Comparison of ENCODE assay signal across 12 cellular contexts in genomic region chr21:33374874-33375644, GRCh38. TPM values are rescaled to one million over a fixed set of nuclear protein-coding genes. Genes with fewer than 3 reads are reported as not detected.
DNase-seq lines count a peak whose midpoint lies in the region; ATAC-seq, FAIRE-seq and TF ChIP-seq lines count a peak whose summit lies in the region.
"Had no signal": no experiment of that assay in that cellular context is flagged by ENCODE, and none has a peak within 500 bp of the region (broad histone marks: within the 10 kb centered on the region; RNA-seq: fewer than 3 reads in every experiment).

No MANE protein-coding gene starts in this region.

- no peaks in the 10 kb centered on the region for H3K27me3 ChIP-seq in OCI-LY3 (ENCODE audit: low read depth, low read length)

- peak overlapping the region; percentile 2; the same call in 1 of the 2 replicates for H2AFZ ChIP-seq in OCI-LY3 (ENCODE audit: low read depth, low read length)

- H3K4me2 ChIP-seq in OCI-LY3 (ENCODE audit: low read length), result peak overlapping the region; percentile 67

- peak overlapping the region; percentile 75 for H3K27ac ChIP-seq in OCI-LY3 (ENCODE audit: low read length)

- H3K79me2 ChIP-seq in OCI-LY3 (ENCODE audit: low read length), result no peaks in the 10 kb centered on the region

- POLR2A ChIA-PET in activated CD8-positive, alpha-beta T cell treated with anti-CD3 and anti-CD28 coated beads, Interleukin-2, amount 10 ng/mL, durations not matched to agents 7 days and 5 days (lab: Charles Lee), result interaction anchor here (1.5 kb wide), 1 partner anchor 13 kb away, joined by 3 read pairs; no protein-coding TSS in a partner anchor
- POLR2A ChIA-PET in activated CD8-positive, alpha-beta T cell treated with anti-CD3 and anti-CD28 coated beads for 36 hours (lab: Charles Lee), result no interaction called here

- no peak overlapping the region for H3K27ac Mint-ChIP-seq in activated CD8-positive, alpha-beta T cell treated with anti-CD3 and anti-CD28 coated beads, Interleukin-2, amount 10 ng/mL, durations not matched to agents 7 days and 5 days
- H3K27ac Mint-ChIP-seq in activated CD8-positive, alpha-beta T cell treated with anti-CD3 and anti-CD28 coated beads for 36 hours, result no peak overlapping the region
- H3K27ac Mint-ChIP-seq in glutamatergic neuron (ENCODE audit: unreplicated experiment), result no peak overlapping the region
- peak overlapping the region; percentile 2 for H3K27ac Mint-ChIP-seq in stimulated activated naive B cell treated with anti-CD40 and anti-IgM and Interleukin-4, amounts not matched to agents 10 μg/mL and 1 μg/mL and 100 μg/mL, for 72 hours
- H3K27ac Mint-ChIP-seq in T-helper 2 cell treated with Interferon-gamma antibody and Interleukin-4, amounts not matched to agents 5 μg/mL and 100 μg/mL, for 36 hours, result no peak overlapping the region
- H3K27ac Mint-ChIP-seq: activated T-helper 2 cell treated with anti-CD3 and anti-CD28 coated beads, Interferon-gamma antibody, Interleukin-2, Interleukin-4, amounts not matched to agents 10 μg/mL and 5 μg/mL and 100 μg/mL, durations not matched to agents 14 hours and 24 hours and 36 hours had no signal

- intact Hi-C loops in activated CD8-positive, alpha-beta T cell treated with anti-CD3 and anti-CD28 coated beads for 36 hours (cut with micrococcal nuclease), result no loop called here

- ATAC-seq in activated CD8-positive, alpha-beta T cell treated with anti-CD3 and anti-CD28 coated beads, Interleukin-2, amount 10 ng/mL, durations not matched to agents 7 days and 5 days, result no peak
- ATAC-seq in activated CD8-positive, alpha-beta T cell treated with anti-CD3 and anti-CD28 coated beads for 36 hours, result no peak
- ATAC-seq in stimulated activated naive B cell treated with anti-CD40 and anti-IgM and Interleukin-4, amounts not matched to agents 10 μg/mL and 1 μg/mL and 100 μg/mL, for 72 hours (replicated peaks), result peak in 1 of 2 donors; percentile 24
- ATAC-seq in SK-N-SH treated with all-trans-retinoic acid at 6 μM for 48 hours, result no peak

- H3K36me3 ChIP-seq in OCI-LY3 (replicated peaks; ENCODE audit: low read depth, low read length), result peaks cover 1% of the 10 kb centered on the region

- TF ChIP-seq CTCF in activated CD8-positive, alpha-beta T cell treated with anti-CD3 and anti-CD28 coated beads for 36 hours (IDR thresholded peaks at IDR 0.05), result no peak
- TF ChIP-seq CTCF in OCI-LY3 (IDR thresholded peaks at IDR 0.05; ENCODE audit: low read depth, low read length) (no peak), glutamatergic neuron (IDR thresholded peaks at IDR 0.05; ENCODE audit: partially characterized antibody, unreplicated experiment) (peak; percentile 11)

- H3K27me3 Mint-ChIP-seq in activated CD8-positive, alpha-beta T cell treated with anti-CD3 and anti-CD28 coated beads, Interleukin-2, amount 10 ng/mL, durations not matched to agents 7 days and 5 days (ENCODE audit: low read depth), result peaks cover 24% of the 10 kb centered on the region
- H3K27me3 Mint-ChIP-seq in activated CD8-positive, alpha-beta T cell treated with anti-CD3 and anti-CD28 coated beads for 36 hours, result no peaks in the 10 kb centered on the region
- H3K27me3 Mint-ChIP-seq in glutamatergic neuron (ENCODE audit: unreplicated experiment), result no peaks in the 10 kb centered on the region
- H3K27me3 Mint-ChIP-seq in stimulated activated naive B cell treated with anti-CD40 and anti-IgM and Interleukin-4, amounts not matched to agents 10 μg/mL and 1 μg/mL and 100 μg/mL, for 72 hours, result no peaks in the 10 kb centered on the region
- H3K27me3 Mint-ChIP-seq in T-helper 2 cell treated with Interferon-gamma antibody and Interleukin-4, amounts not matched to agents 5 μg/mL and 100 μg/mL, for 36 hours (ENCODE audit: low read depth), result peaks cover 12% of the 10 kb centered on the region

- H3K4me3 Mint-ChIP-seq in activated CD8-positive, alpha-beta T cell treated with anti-CD3 and anti-CD28 coated beads, Interleukin-2, amount 10 ng/mL, durations not matched to agents 7 days and 5 days, result peak overlapping the region; percentile 0
- no peak overlapping the region for H3K4me3 Mint-ChIP-seq in activated CD8-positive, alpha-beta T cell treated with anti-CD3 and anti-CD28 coated beads for 36 hours
- no peak overlapping the region for H3K4me3 Mint-ChIP-seq in glutamatergic neuron (ENCODE audit: unreplicated experiment)
- peak overlapping the region; percentile 47 to 56 for H3K4me3 Mint-ChIP-seq in stimulated activated naive B cell treated with anti-CD40 and anti-IgM and Interleukin-4, amounts not matched to agents 10 μg/mL and 1 μg/mL and 100 μg/mL, for 72 hours
- H3K4me3 Mint-ChIP-seq in T-helper 2 cell treated with Interferon-gamma antibody and Interleukin-4, amounts not matched to agents 5 μg/mL and 100 μg/mL, for 36 hours, result no peak overlapping the region
- H3K4me3 Mint-ChIP-seq: brain, T-cell had no signal

- FAIRE-seq in frontal cortex (lab: Jason Lieb, UNC), result no peak
- FAIRE-seq: endometrium had no signal

- H3K9me3 Mint-ChIP-seq in activated CD8-positive, alpha-beta T cell treated with anti-CD3 and anti-CD28 coated beads, Interleukin-2, amount 10 ng/mL, durations not matched to agents 7 days and 5 days (ENCODE audit: insufficient read depth), result no peaks in the 10 kb centered on the region
- H3K9me3 Mint-ChIP-seq in activated CD8-positive, alpha-beta T cell treated with anti-CD3 and anti-CD28 coated beads for 36 hours, result no peaks in the 10 kb centered on the region
- peaks cover 2% of the 10 kb centered on the region for H3K9me3 Mint-ChIP-seq in glutamatergic neuron (ENCODE audit: unreplicated experiment)
- H3K9me3 Mint-ChIP-seq in stimulated activated naive B cell treated with anti-CD40 and anti-IgM and Interleukin-4, amounts not matched to agents 10 μg/mL and 1 μg/mL and 100 μg/mL, for 72 hours, result peaks cover 0 to 6% of the 10 kb centered on the region in 2 donors
- no peaks in the 10 kb centered on the region for H3K9me3 Mint-ChIP-seq in T-helper 2 cell treated with Interferon-gamma antibody and Interleukin-4, amounts not matched to agents 5 μg/mL and 100 μg/mL, for 36 hours
- H3K9me3 Mint-ChIP-seq: activated T-helper 2 cell treated with anti-CD3 and anti-CD28 coated beads, Interferon-gamma antibody, Interleukin-2, Interleukin-4, amounts not matched to agents 10 μg/mL and 5 μg/mL and 100 μg/mL, durations not matched to agents 14 hours and 24 hours and 36 hours; T-cell had no signal

- no peaks in the 10 kb centered on the region for H4K20me1 ChIP-seq in OCI-LY3 (ENCODE audit: insufficient read depth, low read length)

- peak overlapping the region; percentile 9; the same call in 1 of the 2 replicates for H3K9ac ChIP-seq in OCI-LY3 (ENCODE audit: low read length)

- peaks cover 3% of the 10 kb centered on the region; the same call in 1 of the 2 replicates for H3K9me3 ChIP-seq in OCI-LY3 (ENCODE audit: insufficient read depth, low read length)

- CTCF ChIA-PET in activated CD8-positive, alpha-beta T cell treated with anti-CD3 and anti-CD28 coated beads, Interleukin-2, amount 10 ng/mL, durations not matched to agents 7 days and 5 days (lab: Charles Lee), result interaction anchor here (0.8 to 4.4 kb wide), 6 partner anchors 8 to 178 kb away, joined by 4 to 26 read pairs (median 6); no protein-coding TSS in a partner anchor
- CTCF ChIA-PET in activated CD8-positive, alpha-beta T cell treated with anti-CD3 and anti-CD28 coated beads for 36 hours (lab: Charles Lee), result interaction anchor here (0.6 to 6.5 kb wide), 9 partner anchors 10 to 178 kb away, joined by 3 to 35 read pairs (median 4); no protein-coding TSS in a partner anchor

- no peak overlapping the region for H3K4me3 ChIP-seq in OCI-LY3 (ENCODE audit: low read length)

- no peaks in the 10 kb centered on the region for H3K36me3 Mint-ChIP-seq in activated CD8-positive, alpha-beta T cell treated with anti-CD3 and anti-CD28 coated beads, Interleukin-2, amount 10 ng/mL, durations not matched to agents 7 days and 5 days (ENCODE audit: low read depth)
- H3K36me3 Mint-ChIP-seq in activated CD8-positive, alpha-beta T cell treated with anti-CD3 and anti-CD28 coated beads for 36 hours (ENCODE audit: low read depth), result no peaks in the 10 kb centered on the region
- no peaks in the 10 kb centered on the region for H3K36me3 Mint-ChIP-seq in glutamatergic neuron (ENCODE audit: unreplicated experiment)
- peaks cover 0 to 3% of the 10 kb centered on the region in 2 donors for H3K36me3 Mint-ChIP-seq in stimulated activated naive B cell treated with anti-CD40 and anti-IgM and Interleukin-4, amounts not matched to agents 10 μg/mL and 1 μg/mL and 100 μg/mL, for 72 hours
- no peaks in the 10 kb centered on the region for H3K36me3 Mint-ChIP-seq in T-helper 2 cell treated with Interferon-gamma antibody and Interleukin-4, amounts not matched to agents 5 μg/mL and 100 μg/mL, for 36 hours (ENCODE audit: low read depth)
- H3K36me3 Mint-ChIP-seq: brain, T-cell had no signal

- no peak for DNase-seq in activated CD8-positive, alpha-beta T cell treated with anti-CD3 and anti-CD28 coated beads, Interleukin-2, amount 10 ng/mL, durations not matched to agents 7 days and 5 days
- DNase-seq in activated CD8-positive, alpha-beta T cell treated with anti-CD3 and anti-CD28 coated beads for 36 hours, result no peak
- DNase-seq in glutamatergic neuron, result no peak
- no peak for DNase-seq in stimulated activated naive B cell treated with anti-CD40 and anti-IgM and Interleukin-4, amounts not matched to agents 10 μg/mL and 1 μg/mL and 100 μg/mL, for 72 hours
- DNase-seq in T-helper 2 cell treated with Interferon-gamma antibody and Interleukin-4, amounts not matched to agents 5 μg/mL and 100 μg/mL, for 36 hours (ENCODE audit: low spot score), result no peak
- no peak for DNase-seq in frontal cortex (ENCODE audit: low spot score in 2 of 2)

- H3K4me1 ChIP-seq in OCI-LY3 (ENCODE audit: low read length), result peaks cover 41% of the 10 kb centered on the region

- peaks cover 29% of the 10 kb centered on the region for H3K4me1 Mint-ChIP-seq in activated CD8-positive, alpha-beta T cell treated with anti-CD3 and anti-CD28 coated beads, Interleukin-2, amount 10 ng/mL, durations not matched to agents 7 days and 5 days (ENCODE audit: low read depth)
- H3K4me1 Mint-ChIP-seq in activated CD8-positive, alpha-beta T cell treated with anti-CD3 and anti-CD28 coated beads for 36 hours (ENCODE audit: low read depth), result peaks cover 17% of the 10 kb centered on the region
- no peaks in the 10 kb centered on the region for H3K4me1 Mint-ChIP-seq in glutamatergic neuron (ENCODE audit: low read depth, unreplicated experiment)
- H3K4me1 Mint-ChIP-seq in stimulated activated naive B cell treated with anti-CD40 and anti-IgM and Interleukin-4, amounts not matched to agents 10 μg/mL and 1 μg/mL and 100 μg/mL, for 72 hours, result peaks cover 44 to 80% of the 10 kb centered on the region in 2 donors
- H3K4me1 Mint-ChIP-seq in T-helper 2 cell treated with Interferon-gamma antibody and Interleukin-4, amounts not matched to agents 5 μg/mL and 100 μg/mL, for 36 hours (ENCODE audit: low read depth), result peaks cover 10% of the 10 kb centered on the region
- H3K4me1 Mint-ChIP-seq: brain had no signal

RNA-seq across cellular contexts. Expression of gene IFNGR2, which starts 28.2 kb away (rescaled TPM):
- 1 to 10 TPM; 6.5 to 8.2 TPM for total RNA-seq in activated CD8-positive, alpha-beta T cell treated with anti-CD3 and anti-CD28 coated beads, Interleukin-2, amount 10 ng/mL, durations not matched to agents 7 days and 5 days
- 1 to 10 TPM; 7.8 to 9.8 TPM for total RNA-seq in activated CD8-positive, alpha-beta T cell treated with anti-CD3 and anti-CD28 coated beads for 36 hours
- total RNA-seq in glutamatergic neuron (ENCODE audit: unreplicated experiment), result 9.6 TPM
- total RNA-seq in frontal cortex, result 60.3 TPM

RNA-seq across cellular contexts. Expression of gene IFNAR1, which starts 50.3 kb away (rescaled TPM):
- 10 to 100 TPM; 32.5 to 35.4 TPM for total RNA-seq in activated CD8-positive, alpha-beta T cell treated with anti-CD3 and anti-CD28 coated beads, Interleukin-2, amount 10 ng/mL, durations not matched to agents 7 days and 5 days
- 10 to 100 TPM; 25.6 to 30.3 TPM for total RNA-seq in activated CD8-positive, alpha-beta T cell treated with anti-CD3 and anti-CD28 coated beads for 36 hours
- total RNA-seq in glutamatergic neuron (ENCODE audit: unreplicated experiment), result 17.7 TPM
- 49.3 TPM for total RNA-seq in frontal cortex

Comparison
In these comparisons a context has a peak if more than half of its experiments do, and no peak if none do; other contexts are left out.
1. H3K4me3 Mint-ChIP-seq: peak in activated CD8-positive, alpha-beta T cell treated with anti-CD3 and anti-CD28 coated beads, Interleukin-2, amount 10 ng/mL, durations not matched to agents 7 days and 5 days (single experiment) and stimulated activated naive B cell treated with anti-CD40 and anti-IgM and Interleukin-4, amounts not matched to agents 10 μg/mL and 1 μg/mL and 100 μg/mL, for 72 hours (2 of 2); none in activated CD8-positive, alpha-beta T cell treated with anti-CD3 and anti-CD28 coated beads for 36 hours (single experiment), glutamatergic neuron (single experiment) and T-helper 2 cell treated with Interferon-gamma antibody and Interleukin-4, amounts not matched to agents 5 μg/mL and 100 μg/mL, for 36 hours (single experiment).